Comparison of ENCODE assay signal across 29 cellular contexts in the genomic region with DNA sequence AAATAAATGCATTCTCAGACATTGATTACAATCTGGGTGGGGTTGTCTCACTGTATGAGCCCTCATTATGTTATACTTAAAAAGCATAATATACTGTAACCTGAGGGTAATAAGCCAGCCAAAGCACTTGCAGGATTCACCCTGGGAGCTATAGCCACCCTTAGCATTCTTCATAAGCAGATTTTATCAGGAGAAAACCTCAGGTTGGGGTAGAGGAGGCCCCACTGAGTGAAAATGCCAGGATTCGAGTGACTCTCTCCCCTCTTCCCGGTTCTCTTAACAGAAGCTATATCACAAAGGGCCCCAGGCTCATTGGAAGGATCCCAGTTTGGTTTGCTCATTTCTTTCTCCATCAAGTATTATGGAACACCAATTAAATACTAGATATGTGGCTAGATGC. TPM values are rescaled to one million over a fixed set of nuclear protein-coding genes. Genes with fewer than 3 reads are reported as not detected.
DNase-seq lines count a peak whose midpoint lies in the region; TF ChIP-seq lines count a peak whose summit lies in the region.
"Had no signal": no experiment of that assay in that cellular context is flagged by ENCODE, and none has a peak within 500 bp of the region (broad histone marks: within the 10 kb centered on the region; RNA-seq: fewer than 3 reads in every experiment).

No MANE protein-coding gene starts in this region.

- H3K79me2 ChIP-seq in trophoblast cell (ENCODE audit: control insufficient read depth, insufficient read depth, low read length, poor library complexity), result no peaks in the 10 kb centered on the region

- intact Hi-C loops in CD14-positive monocyte (cut with micrococcal nuclease), result no loop called here

- H3K4ac ChIP-seq in trophoblast cell (ENCODE audit: low read depth, low read length), result no peak overlapping the region

- H4K8ac ChIP-seq in trophoblast cell (ENCODE audit: low read depth, low read length), result no peak overlapping the region

- no peak overlapping the region for H3K23ac ChIP-seq in trophoblast cell (ENCODE audit: low read length)

- no peak overlapping the region for H3K27ac ChIP-seq in trophoblast cell (ENCODE audit: low read depth, low read length)
- H3K27ac ChIP-seq: 22Rv1; A549; BLaER1; BLaER1 treated with 17β-estradiol and CSF1 and Interleukin-3, amounts not matched to agents 10 nM and 100 nM; C4-2B had no signal

- no peaks in the 10 kb centered on the region for H3K79me1 ChIP-seq in trophoblast cell (ENCODE audit: low read length)

- peaks cover 2 to 5% (median 4%) of the 10 kb centered on the region in 3 donors for H3K27me3 Mint-ChIP-seq in CD14-positive monocyte (ENCODE audit: low read depth in 3 of 3)

- H2BK5ac ChIP-seq in trophoblast cell (ENCODE audit: low read depth, low read length, poor library complexity), result no peak overlapping the region

- peaks cover 3 to 6% of the 10 kb centered on the region in 2 experiments for H3K4me1 ChIP-seq in trophoblast cell (ENCODE audit: control insufficient read depth in 1 of 2, insufficient read depth in 2 of 2, low read length in 2 of 2)
- H3K4me1 ChIP-seq: A549, BE2C, Caco-2 had no signal

- no peak overlapping the region for H3K9ac ChIP-seq in trophoblast cell (ENCODE audit: low read length)
- H3K9ac ChIP-seq: BLaER1; BLaER1 treated with 17β-estradiol and CSF1 and Interleukin-3, amounts not matched to agents 10 nM and 100 nM had no signal

- no peak overlapping the region for H2BK120ac ChIP-seq in trophoblast cell (ENCODE audit: insufficient read depth, low read length, poor library complexity)

- no peaks in the 10 kb centered on the region for H3K36me3 ChIP-seq in trophoblast cell (ENCODE audit: control insufficient read depth in 1 of 2, insufficient read depth in 2 of 2, low read length in 2 of 2)
- H3K36me3 ChIP-seq: BE2C; BLaER1; BLaER1 treated with 17β-estradiol and CSF1 and Interleukin-3, amounts not matched to agents 10 nM and 100 nM had no signal

- H2AK5ac ChIP-seq in trophoblast cell (ENCODE audit: low read length), result no peak overlapping the region

- H3K27ac Mint-ChIP-seq in CD14-positive monocyte, result no peak overlapping the region
- H3K27ac Mint-ChIP-seq: B cell; CD4-positive, alpha-beta memory T cell; CD4-positive, alpha-beta T cell; CD4-positive, CD25-positive, alpha-beta regulatory T cell; CD8-positive, alpha-beta memory T cell; CD8-positive, alpha-beta T cell had no signal

- H3K4me3 ChIP-seq in trophoblast cell (ENCODE audit: low read depth, low read length), result no peak overlapping the region
- H3K4me3 ChIP-seq: A549; BLaER1; BLaER1 treated with 17β-estradiol and CSF1 and Interleukin-3, amounts not matched to agents 10 nM and 100 nM had no signal

- TF ChIP-seq CTCF in CD14-positive monocyte (IDR thresholded peaks at IDR 0.05), result no peak

- DNase-seq in trophoblast cell (peak; percentile 88 to 91), CD14-positive monocyte (ENCODE audit: low spot score) (no peak)
- DNase-seq: 8988T; ACHN; AML-193; BE2C; C1 segment of cervical spinal cord; Caco-2; Calu3; CD4-positive, alpha-beta memory T cell; CD4-positive, alpha-beta T cell; CD4-positive, CD25-positive, alpha-beta regulatory T cell; CD8-positive, alpha-beta memory T cell; CD8-positive, alpha-beta T cell; COR-L47; DMS 273 treated with DMSO at 0.1 percent for 48 hours; DMS153; DMS53; DMS79; DMS79 treated with DMSO at 0.1 percent for 48 hours; DND-41; EL had no signal

- H3K36me3 Mint-ChIP-seq in CD14-positive monocyte, result no peaks in the 10 kb centered on the region
- H3K36me3 Mint-ChIP-seq: CD4-positive, CD25-positive, alpha-beta regulatory T cell; CD8-positive, alpha-beta memory T cell; CD8-positive, alpha-beta T cell had no signal

- peaks cover 2% of the 10 kb centered on the region for H3K9me3 ChIP-seq in trophoblast cell (ENCODE audit: insufficient read depth, low read depth, low read length)
- H3K9me3 ChIP-seq: BE2C had no signal

- no peak overlapping the region for H4K91ac ChIP-seq in trophoblast cell (ENCODE audit: low read depth, low read length)

- no peak overlapping the region for H3K4me2 ChIP-seq in trophoblast cell (ENCODE audit: low read length)
- H3K4me2 ChIP-seq: A549, BLaER1 had no signal

- no CpG with 5 or more reads among the region's 2 CpGs for WGBS in trophoblast cell (ENCODE audit: extremely low coverage, insufficient coverage, insufficient read length)

- no peak overlapping the region for H3K4me3 Mint-ChIP-seq in CD14-positive monocyte
- H3K4me3 Mint-ChIP-seq: B cell; CD4-positive, alpha-beta memory T cell; CD4-positive, alpha-beta T cell; CD8-positive, alpha-beta memory T cell; CD8-positive, alpha-beta T cell had no signal

- H4K12ac ChIP-seq in trophoblast cell (ENCODE audit: low read depth, low read length), result no peak overlapping the region

- H3K9me3 Mint-ChIP-seq in CD14-positive monocyte, result peaks cover 2 to 11% (median 6%) of the 10 kb centered on the region in 7 donors

- no peak overlapping the region for H2BK12ac ChIP-seq in trophoblast cell (ENCODE audit: low read length)

- H3K18ac ChIP-seq in trophoblast cell (ENCODE audit: low read length), result no peak overlapping the region

- H3K14ac ChIP-seq in trophoblast cell (ENCODE audit: low read length), result no peak overlapping the region

- H3K4me1 Mint-ChIP-seq in CD14-positive monocyte, result peaks cover 10% of the 10 kb centered on the region
- H3K4me1 Mint-ChIP-seq: B cell; CD4-positive, alpha-beta memory T cell; CD8-positive, alpha-beta memory T cell had no signal

- H2AFZ ChIP-seq in trophoblast cell (ENCODE audit: insufficient read depth, low read length, poor library complexity), result no peak overlapping the region

- no peaks in the 10 kb centered on the region for H3K27me3 ChIP-seq in trophoblast cell (ENCODE audit: insufficient read depth, low read length)
- H3K27me3 ChIP-seq: BE2C; BLaER1; BLaER1 treated with 17β-estradiol and CSF1 and Interleukin-3, amounts not matched to agents 10 nM and 100 nM had no signal

RNA-seq across cellular contexts. Expression of gene KCNK12, which starts 10.4 kb away (rescaled TPM):
- polyA plus RNA-seq in trophoblast cell (2013), result 5.4 and 5.9 TPM in 2 replicates
- polyA plus RNA-seq in CD14-positive monocyte, result not detected
- polyA plus RNA-seq: BJ had no signal
